Comparison of ENCODE assay signal across 14 cellular contexts in genomic region chr5:53167836-53168235, GRCh38. TPM values are rescaled to one million over a fixed set of nuclear protein-coding genes. Genes with fewer than 3 reads are reported as not detected.
DNase-seq lines count a peak whose midpoint lies in the region; ATAC-seq and TF ChIP-seq lines count a peak whose summit lies in the region.
"Had no signal": no experiment of that assay in that cellular context is flagged by ENCODE, and none has a peak within 500 bp of the region (broad histone marks: within the 10 kb centered on the region; RNA-seq: fewer than 3 reads in every experiment).

No MANE protein-coding gene starts in this region.

- TF ChIP-seq EP300 in esophagus muscularis mucosa (IDR thresholded peaks at IDR 0.05): no peak

- TF ChIP-seq CTCF in esophagus muscularis mucosa (IDR thresholded peaks at IDR 0.05): no peak
- TF ChIP-seq CTCF in lower lobe of right lung (IDR thresholded peaks at IDR 0.05): no peak
- no peak for TF ChIP-seq CTCF in thyroid gland (IDR thresholded peaks at IDR 0.05)

- H3K4me3 ChIP-seq in esophagus muscularis mucosa (no peak overlapping the region), lower lobe of right lung (no peak overlapping the region), thyroid gland (replicated peaks in 1 of 3) (no peak overlapping the region)

- WGBS in esophagus muscularis mucosa: 74% methylated on average over 1 of the region's 1 CpG
- WGBS in thyroid gland, 2 donors: 44 to 67% methylated on average over 1 of the region's 1 CpG

- H3K9me3 ChIP-seq in esophagus muscularis mucosa (no peaks in the 10 kb centered on the region), lower lobe of right lung (no peaks in the 10 kb centered on the region), thyroid gland (no peaks in the 10 kb centered on the region)

- DNase-seq in MV-4-11 (lab: John Stamatoyannopoulos, UW) (peak; percentile 95), esophagus muscularis mucosa (ENCODE audit: extremely low spot score) (no peak), lower lobe of right lung (no peak), thyroid gland (peak; percentile 12 to 15), GOT3 (lab: John Stamatoyannopoulos, UW) (no peak), DMS53 treated with DMSO at 0.1 percent for 48 hours (lab: John Stamatoyannopoulos, UW; ENCODE audit: unreplicated experiment) (no peak)
- no peak for DNase-seq in activated CD4-positive, alpha-beta T cell treated with anti-CD3 and anti-CD28 coated beads, Interleukin-2, amount 50 U/mL, for 1 hour
- DNase-seq: activated CD4-positive, alpha-beta T cell treated with anti-CD3 and anti-CD28 coated beads, Interleukin-2, amount 50 U/mL, for 48 hours; activated naive CD4-positive, alpha-beta T cell treated with anti-CD3 and anti-CD28 coated beads for 36 hours; DMS 273 treated with DMSO at 0.1 percent for 48 hours; effector memory CD8-positive, alpha-beta T cell; NCI-H1092 treated with DMSO at 0.1 percent for 48 hours; T-helper 1 cell had no signal

- H3K4me1 ChIP-seq in esophagus muscularis mucosa: peaks cover 9 to 44% (median 35%) of the 10 kb centered on the region in 4 donors
- H3K4me1 ChIP-seq in lower lobe of right lung: peaks cover 29% of the 10 kb centered on the region
- H3K4me1 ChIP-seq in thyroid gland: peaks cover 13 to 15% of the 10 kb centered on the region in 2 donors

- intact Hi-C loops in esophagus muscularis mucosa (cut with DNase I): loop anchor here (5.0 kb wide), 1 partner anchor 1049 kb away; no protein-coding TSS in a partner anchor
- intact Hi-C loops in lower lobe of right lung (cut with DNase I): no loop called here
- intact Hi-C loops in thyroid gland (cut with DNase I): no loop called here

- H3K36me3 ChIP-seq in esophagus muscularis mucosa (no peaks in the 10 kb centered on the region), lower lobe of right lung (no peaks in the 10 kb centered on the region), thyroid gland (no peaks in the 10 kb centered on the region)

- ATAC-seq in lower lobe of right lung (peak; percentile 55 to 81), HG02642 (IDR thresholded peaks at IDR 0.05; ENCODE audit: poor library complexity, unreplicated experiment) (no peak)
- ATAC-seq: effector memory CD8-positive, alpha-beta T cell had no signal

- no peaks in the 10 kb centered on the region for H3K27me3 ChIP-seq in esophagus muscularis mucosa
- no peaks in the 10 kb centered on the region for H3K27me3 ChIP-seq in lower lobe of right lung (ENCODE audit: low read depth)
- no peaks in the 10 kb centered on the region for H3K27me3 ChIP-seq in thyroid gland

- peak overlapping the region; percentile 13 to 56 (median 34) for H3K27ac ChIP-seq in esophagus muscularis mucosa (replicated peaks in 1 of 4)
- no peak overlapping the region for H3K27ac ChIP-seq in lower lobe of right lung
- no peak overlapping the region for H3K27ac ChIP-seq in thyroid gland

- TF ChIP-seq POLR2A in esophagus muscularis mucosa (IDR thresholded peaks at IDR 0.05; ENCODE audit: low read depth) (no peak), thyroid gland (IDR thresholded peaks at IDR 0.05) (no peak)

RNA-seq across cellular contexts. Expression of gene MOCS2, which starts 58.3 kb away (rescaled TPM):
- 100 to 1,000 TPM in 1 of 4 donors, 10 to 100 TPM in 3; 68.1 to 122 (median 85.2) TPM for total RNA-seq in esophagus muscularis mucosa
- total RNA-seq in lower lobe of right lung: 28.8 TPM
- total RNA-seq in thyroid gland: 10 to 100 TPM; 48.5 to 76.3 (median 62.9) TPM

Comparison
In these comparisons a context has a peak if more than half of its experiments do, and no peak if none do; other contexts are left out.
1. DNase-seq: peak in MV-4-11 (single experiment) and thyroid gland (2 of 2); none in esophagus muscularis mucosa (single experiment), lower lobe of right lung (single experiment), GOT3 (single experiment), DMS53 treated with DMSO at 0.1 percent for 48 hours (single experiment) and activated CD4-positive, alpha-beta T cell treated with anti-CD3 and anti-CD28 coated beads, Interleukin-2, amount 50 U/mL, for 1 hour (single experiment).
2. H3K27ac ChIP-seq: peak in esophagus muscularis mucosa (4 of 4); none in lower lobe of right lung (single experiment) and thyroid gland (0 of 3).